In the genomic region with DNA sequence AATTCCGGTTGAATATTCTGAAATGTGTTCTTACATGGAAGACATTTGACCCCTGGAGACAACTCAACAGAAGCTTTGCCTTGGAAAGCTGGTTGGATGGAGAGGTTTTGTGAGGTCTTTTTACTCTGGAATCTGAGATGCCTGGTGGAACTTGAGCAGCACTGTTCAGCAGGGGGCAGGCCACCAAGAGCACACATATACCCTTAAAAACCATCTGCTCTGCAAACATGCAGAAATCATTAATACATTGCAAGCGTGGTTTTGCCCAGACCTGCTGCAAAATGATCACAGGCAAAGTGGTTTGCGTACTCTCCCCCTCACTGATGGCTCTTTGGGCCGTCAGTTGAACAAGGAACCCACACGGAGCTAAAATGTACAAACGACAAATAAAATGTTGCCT, we compare ENCODE assay signal across 1 cellular context.
TF ChIP-seq lines count a peak whose summit lies in the region.

No MANE protein-coding gene starts in this region.

TF ChIP-seq in GM23338, 12 proteins besides CTCF, POLR2A, EP300 and RAD21:
- TF ChIP-seq JUNB (IDR thresholded peaks at IDR 0.05; ENCODE audit: unreplicated experiment) (no peak), ZNF114 (CRISPR knock-in tag; IDR thresholded peaks at IDR 0.05) (no peak), CREB1 (CRISPR knock-in tag; IDR thresholded peaks at IDR 0.05; ENCODE audit: low read depth) (no peak), ZNF462 (CRISPR knock-in tag; IDR thresholded peaks at IDR 0.05) (no peak), EZH2phosphoT487 (IDR thresholded peaks at IDR 0.05; ENCODE audit: unreplicated experiment) (no peak)
